In genomic region chr10:103814104-103814503, GRCh38 we compare ENCODE assay signal across 25 cellular contexts. TPM values are rescaled to one million over a fixed set of nuclear protein-coding genes. Genes with fewer than 3 reads are reported as not detected.
DNase-seq lines count a peak whose midpoint lies in the region; ATAC-seq and TF ChIP-seq lines count a peak whose summit lies in the region.
"Had no signal": no experiment of that assay in that cellular context is flagged by ENCODE, and none has a peak within 500 bp of the region (broad histone marks: within the 10 kb centered on the region; RNA-seq: fewer than 3 reads in every experiment).

No MANE protein-coding gene starts in this region.

- peaks cover 4% of the 10 kb centered on the region for H3K4me1 ChIP-seq in IMR-90 (ENCODE audit: control insufficient read depth, insufficient read depth, low read length)
- H3K4me1 ChIP-seq in esophagus muscularis mucosa = peaks cover 27 to 33% (median 28%) of the 10 kb centered on the region in 4 donors
- H3K4me1 ChIP-seq in tibial artery = peaks cover 0 to 46% (median 16%) of the 10 kb centered on the region in 4 donors

- no peak for TF ChIP-seq RAD21 in IMR-90 (IDR thresholded peaks at IDR 0.05; ENCODE audit: low read length)

- H3K9me3 ChIP-seq in IMR-90 (ENCODE audit: control insufficient read depth, insufficient read depth, low read length) = no peaks in the 10 kb centered on the region
- no peaks in the 10 kb centered on the region for H3K9me3 ChIP-seq in esophagus muscularis mucosa
- no peaks in the 10 kb centered on the region for H3K9me3 ChIP-seq in tibial artery
- H3K9me3 ChIP-seq: stomach had no signal

- no peak overlapping the region for H3K4me2 ChIP-seq in IMR-90 (ENCODE audit: low read depth, low read length)

- 65% methylated on average over 6 of the region's 7 CpGs; no CpG with 5 or more reads in 1 of the 2 experiments for WGBS in IMR-90 (ENCODE audit: extremely low coverage in 2 of 2, insufficient read length in 1 of 2), 2 experiments
- WGBS in esophagus muscularis mucosa = 60% methylated on average over 7 of the region's 7 CpGs

- peak overlapping the region; percentile 23 for H3K4me3 Mint-ChIP-seq in nephron progenitor cell
- H3K4me3 Mint-ChIP-seq: activated T-helper 1 cell treated with anti-CD3 and anti-CD28 coated beads, Interleukin-12 subunit alpha, Interleukin-12 subunit beta, Interleukin-2, Interleukin-4 antibody, amounts not matched to agents 30 ng/mL and 10 ng/mL and 1 ng/mL, durations not matched to agents 14 hours and 24 hours and 36 hours; WTC11 had no signal

- BruUV-seq in IMR-90 (replicated peaks; lab: Mats Ljungman, UMichigan) = no TSS peak

- dilution Hi-C loops in IMR-90 (cut with HindIII; ENCODE audit: low sequenced_read_pairs, unreplicated experiment) = no loop called here

- intact Hi-C loops in IMR-90 (cut with micrococcal nuclease) = loop anchor here (2.0 kb wide), 1 partner anchor 13 kb away; no protein-coding TSS in a partner anchor
- intact Hi-C loops in esophagus muscularis mucosa (cut with DNase I) = no loop called here
- intact Hi-C loops in tibial artery (cut with DNase I; ENCODE audit: low total_unique reads) = no loop called here

- no peak overlapping the region for H3K56ac ChIP-seq in IMR-90 (ENCODE audit: extremely low read depth, insufficient read depth, low read length)

- H3K4me3 ChIP-seq in IMR-90 (ENCODE audit: insufficient read depth, low read depth, low read length) (no peak overlapping the region), esophagus muscularis mucosa (no peak overlapping the region), tibial artery (no peak overlapping the region), brain microvascular endothelial cell (ENCODE audit: low read depth, low read length) (no peak overlapping the region)
- H3K4me3 ChIP-seq: lung, stomach had no signal

- H3K4me1 Mint-ChIP-seq in nephron progenitor cell = peaks cover 69% of the 10 kb centered on the region

- H2BK15ac ChIP-seq in IMR-90 (ENCODE audit: low read depth, low read length) = no peak overlapping the region

- CTCF ChIA-PET in IMR-90 (lab: Yijun Ruan, JAX) = interaction anchor here (0.9 kb wide), 1 partner anchor 32 kb away, joined by 4 read pairs; no protein-coding TSS in a partner anchor

- H3K9ac ChIP-seq in IMR-90 (ENCODE audit: low read depth, low read length) = no peak overlapping the region

- POLR2A ChIA-PET in IMR-90 (lab: Charles Lee; ENCODE audit: unreplicated experiment) = no interaction called here

- H3K27me3 ChIP-seq in IMR-90 (ENCODE audit: control insufficient read depth, insufficient read depth, low read length) (no peaks in the 10 kb centered on the region), esophagus muscularis mucosa (no peaks in the 10 kb centered on the region), tibial artery (no peaks in the 10 kb centered on the region), brain microvascular endothelial cell (replicated peaks) (no peaks in the 10 kb centered on the region)
- H3K27me3 ChIP-seq: stomach had no signal

- H3K23ac ChIP-seq in IMR-90 (ENCODE audit: low read depth, low read length) = no peak overlapping the region

- no peak overlapping the region; the same call in 1 of the 2 replicates for H2AK5ac ChIP-seq in IMR-90 (ENCODE audit: low read depth, low read length)

- no peak for TF ChIP-seq EP300 in esophagus muscularis mucosa (IDR thresholded peaks at IDR 0.05)

- peaks cover 13% of the 10 kb centered on the region for H3K27me3 Mint-ChIP-seq in nephron progenitor cell (ENCODE audit: low read depth, poor library complexity)

- H3K18ac ChIP-seq in IMR-90 (ENCODE audit: low read depth, low read length) = no peak overlapping the region

- no peak overlapping the region for H3K27ac ChIP-seq in IMR-90 (ENCODE audit: insufficient read depth, low read length)
- peak overlapping the region in 3 of 4 donors; percentile 28 to 66 (median 55) for H3K27ac ChIP-seq in esophagus muscularis mucosa (replicated peaks in 1 of 4)
- peak overlapping the region; percentile 76 to 80 for H3K27ac ChIP-seq in tibial artery
- no peak overlapping the region for H3K27ac ChIP-seq in brain microvascular endothelial cell
- H3K27ac ChIP-seq: C4-2B, epithelial cell of prostate had no signal

- H3K36me3 Mint-ChIP-seq in nephron progenitor cell (ENCODE audit: low read depth) = no peaks in the 10 kb centered on the region
- H3K36me3 Mint-ChIP-seq: WTC11 had no signal

- no peak overlapping the region for H4K91ac ChIP-seq in IMR-90 (ENCODE audit: insufficient read depth, low read depth, low read length)

- H3K79me1 ChIP-seq in IMR-90 (ENCODE audit: low read depth in 1 of 2, low read length in 2 of 2) = peaks cover 6 to 40% of the 10 kb centered on the region in 2 experiments; a peak in 3 of 4 replicates

- no peak overlapping the region for H2BK120ac ChIP-seq in IMR-90 (ENCODE audit: low read depth, low read length)

- 0 out of 2 replicates have a peak overlapping the region, but pooled peaks have one; percentile 14 for H3K14ac ChIP-seq in IMR-90 (replicated peaks; ENCODE audit: low read depth, low read length)

- H2BK20ac ChIP-seq in IMR-90 (ENCODE audit: low read depth, low read length) = no peak overlapping the region

- H2AK9ac ChIP-seq in IMR-90 (replicated peaks; ENCODE audit: low read depth, low read length, poor library complexity) = no peak overlapping the region

- H3K27ac Mint-ChIP-seq in nephron progenitor cell = no peak overlapping the region
- H3K27ac Mint-ChIP-seq: activated T-helper 1 cell treated with anti-CD3 and anti-CD28 coated beads, Interleukin-12 subunit alpha, Interleukin-12 subunit beta, Interleukin-2, Interleukin-4 antibody, amounts not matched to agents 30 ng/mL and 10 ng/mL and 1 ng/mL, durations not matched to agents 14 hours and 24 hours and 36 hours had no signal

- H2AFZ ChIP-seq in IMR-90 (replicated peaks; ENCODE audit: low read length, poor library complexity) = no peak overlapping the region

- DNase-seq in IMR-90 (no peak), esophagus muscularis mucosa (ENCODE audit: extremely low spot score) (no peak), nephron progenitor cell (no peak), tibial artery (peak in 1 of 2 donors; percentile 79), brain microvascular endothelial cell (no peak), NCI-H1694 treated with DMSO at 0.1 percent for 48 hours (lab: John Stamatoyannopoulos, UW) (no peak), G401 (ENCODE audit: low spot score) (no peak), iPS-NIHi7 (ENCODE audit: extremely low spot score) (no peak)
- DNase-seq: activated naive CD4-positive, alpha-beta T cell treated with anti-CD3 and anti-CD28 coated beads, Interleukin-2, amount 50 U/mL, for 16 hours; amygdala; central memory CD4-positive, alpha-beta T cell; DND-41; KG1; NCI-H1436 treated with DMSO at 0.1 percent for 48 hours; NCI-H446 treated with DMSO at 0.1 percent for 48 hours; OCI-M1; stimulated activated CD4-positive, alpha-beta T cell treated with anti-CD3 and anti-CD28 coated beads, Interleukin-12 subunit alpha, Interleukin-12 subunit beta, amount 100 ng/mL, for 4 hours; stomach; T1000 had no signal

- in situ Hi-C loops in IMR-90 (cut with MboI; ENCODE audit: low sequenced_read_pairs) (no loop called here), brain microvascular endothelial cell (cut with HindIII; ENCODE audit: low pct_ligation_motif_present, low sequenced_read_pairs) (no loop called here), G401 (cut with HindIII; ENCODE audit: low sequenced_read_pairs) (no loop called here)

- no peak overlapping the region for H4K5ac ChIP-seq in IMR-90 (ENCODE audit: low read depth, low read length)

- H3K9me1 ChIP-seq in IMR-90 (ENCODE audit: insufficient read depth, low read length) = peaks cover 6% of the 10 kb centered on the region

- H4K20me1 ChIP-seq in IMR-90 (ENCODE audit: insufficient read depth, low read length) = peaks cover 12% of the 10 kb centered on the region

- ATAC-seq in IMR-90 (ENCODE audit: low read depth) = no peak
- ATAC-seq: Right ventricle myocardium inferior, WTC11 had no signal

- H3K9me3 Mint-ChIP-seq in nephron progenitor cell = no peaks in the 10 kb centered on the region
- H3K9me3 Mint-ChIP-seq: activated T-helper 1 cell treated with anti-CD3 and anti-CD28 coated beads, Interleukin-12 subunit alpha, Interleukin-12 subunit beta, Interleukin-2, Interleukin-4 antibody, amounts not matched to agents 30 ng/mL and 10 ng/mL and 1 ng/mL, durations not matched to agents 14 hours and 24 hours and 36 hours; WTC11 had no signal

- TF ChIP-seq POLR2A in IMR-90 (IDR thresholded peaks at IDR 0.05; ENCODE audit: low read depth, low read length) (no peak), esophagus muscularis mucosa (IDR thresholded peaks at IDR 0.05; ENCODE audit: low read depth) (no peak)

- H3K4ac ChIP-seq in IMR-90 (ENCODE audit: low read depth, low read length) = no peak overlapping the region

- H3K36me3 ChIP-seq in IMR-90 (ENCODE audit: control insufficient read depth, insufficient read depth, low read length) (no peaks in the 10 kb centered on the region), esophagus muscularis mucosa (no peaks in the 10 kb centered on the region), tibial artery (no peaks in the 10 kb centered on the region), brain microvascular endothelial cell (replicated peaks) (no peaks in the 10 kb centered on the region)
- H3K36me3 ChIP-seq: stomach had no signal

- no peak overlapping the region for H4K8ac ChIP-seq in IMR-90 (ENCODE audit: low read depth in 2 of 2, low read length in 2 of 2)

- H2BK5ac ChIP-seq in IMR-90 (ENCODE audit: low read depth, low read length, poor library complexity, severe bottlenecking) = no peak overlapping the region

- TF ChIP-seq CTCF in IMR-90 (conservative IDR thresholded peaks at IDR 0.05; ENCODE audit: low read depth, low read length) (no peak), esophagus muscularis mucosa (IDR thresholded peaks at IDR 0.05) (no peak), nephron progenitor cell (IDR thresholded peaks at IDR 0.05) (no peak), tibial artery (IDR thresholded peaks at IDR 0.05) (no peak), brain microvascular endothelial cell (IDR thresholded peaks at IDR 0.05; ENCODE audit: low read depth, low read length, missing control alignments) (no peak)

TF ChIP-seq in IMR-90, 13 proteins besides CTCF, POLR2A, EP300 and RAD21 (continues in another document):
- TF ChIP-seq ELK1 (IDR thresholded peaks at IDR 0.05; ENCODE audit: borderline replicate concordance, low read depth, low read length) = no peak

RNA-seq across cellular contexts. Expression of gene SH3PXD2A, which starts 41.3 kb away (rescaled TPM):
- total RNA-seq in IMR-90 (2012; rRNA removed) (6.3 and 6.7 TPM in 2 replicates), esophagus muscularis mucosa (10 to 100 TPM; 30.5 to 69.3 (median 40.0) TPM)
- 23.0 and 26.3 TPM in 2 replicates for polyA plus RNA-seq in IMR-90 (2012; rRNA removed)
- 10.2 and 16.7 TPM in 2 replicates for polyA plus RNA-seq in IMR-90 (2012; cell fraction: cytosol; rRNA removed)
- polyA plus RNA-seq in IMR-90 (2012; cell fraction: nucleus; rRNA removed; ENCODE audit: low replicate concordance) = 51.9 and 61.4 TPM in 2 replicates
- total RNA-seq in G401 (2014; rRNA removed; shearing (Covaris generic)) = 11.0 and 19.1 TPM in 2 replicates

Comparison
In these comparisons a context has a peak if more than half of its experiments do, and no peak if none do; other contexts are left out.
1. H3K27ac ChIP-seq: peak in esophagus muscularis mucosa (3 of 4) and tibial artery (2 of 2); none in IMR-90 (single experiment) and brain microvascular endothelial cell (single experiment).